In the genomic region with DNA sequence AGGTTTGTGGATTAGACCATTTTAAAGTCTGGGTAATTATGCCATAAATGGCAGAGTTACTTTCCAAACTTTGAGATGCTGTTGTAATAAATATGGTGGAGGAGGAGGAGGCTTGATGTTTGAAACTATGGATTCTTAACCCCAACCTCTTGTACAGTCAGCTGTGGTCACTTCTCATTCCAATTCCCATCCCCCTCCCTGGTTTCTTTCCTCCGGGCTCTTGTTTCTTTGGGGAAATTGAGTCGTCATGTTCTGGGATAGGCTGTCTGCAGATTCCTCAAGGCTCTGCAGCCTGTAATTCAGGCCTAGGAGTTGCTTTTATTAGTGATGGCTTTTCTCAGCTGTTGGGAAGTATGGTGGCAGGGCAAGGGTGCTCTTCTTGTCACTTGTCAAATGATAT, we compare ENCODE assay signal across 16 cellular contexts. TPM values are rescaled to one million over a fixed set of nuclear protein-coding genes. Genes with fewer than 3 reads are reported as not detected.
DNase-seq lines count a peak whose midpoint lies in the region; ATAC-seq and TF ChIP-seq lines count a peak whose summit lies in the region.
"Had no signal": no experiment of that assay in that cellular context is flagged by ENCODE, and none has a peak within 500 bp of the region (broad histone marks: within the 10 kb centered on the region; RNA-seq: fewer than 3 reads in every experiment).

No MANE protein-coding gene starts in this region.

- H3K9me2 ChIP-seq in HCT116 (ENCODE audit: insufficient read depth): no peaks in the 10 kb centered on the region

- DNase-seq in AG04449 (ENCODE audit: low read depth, low spot score) (peak; percentile 82), HCT116 (ENCODE audit: low read depth, low spot score) (no peak), chondrocyte (ENCODE audit: low spot score) (no peak), myocyte (ENCODE audit: low read depth) (peak; percentile 40), ovary (no peak), dorsolateral prefrontal cortex (no peak)
- no peak for DNase-seq in activated CD8-positive, alpha-beta T cell treated with anti-CD3 and anti-CD28 coated beads, Interleukin-2, amount 10 ng/mL, durations not matched to agents 7 days and 5 days
- DNase-seq: activated B cell treated with CpG ODN at 0.5 μM for 24 hours; activated naive CD4-positive, alpha-beta T cell; Calu3; effector memory CD4-positive, alpha-beta T cell; NCI-H2107; T-cell had no signal

- H3K27me3 Mint-ChIP-seq in chondrocyte (ENCODE audit: low read depth): no peaks in the 10 kb centered on the region
- peaks cover 33% of the 10 kb centered on the region for H3K27me3 Mint-ChIP-seq in activated CD8-positive, alpha-beta T cell treated with anti-CD3 and anti-CD28 coated beads, Interleukin-2, amount 10 ng/mL, durations not matched to agents 7 days and 5 days (ENCODE audit: low read depth)

- peaks cover 4% of the 10 kb centered on the region for H3K36me3 Mint-ChIP-seq in chondrocyte (ENCODE audit: low read depth)
- no peaks in the 10 kb centered on the region for H3K36me3 Mint-ChIP-seq in activated CD8-positive, alpha-beta T cell treated with anti-CD3 and anti-CD28 coated beads, Interleukin-2, amount 10 ng/mL, durations not matched to agents 7 days and 5 days (ENCODE audit: low read depth)

- peak overlapping the region; percentile 76 for H3K27ac Mint-ChIP-seq in chondrocyte (ENCODE audit: unreplicated experiment)
- H3K27ac Mint-ChIP-seq in activated CD8-positive, alpha-beta T cell treated with anti-CD3 and anti-CD28 coated beads, Interleukin-2, amount 10 ng/mL, durations not matched to agents 7 days and 5 days: no peak overlapping the region
- H3K27ac Mint-ChIP-seq: activated B cell treated with CpG ODN at 0.5 μM for 24 hours, memory B cell, T-cell had no signal

- no peak for TF ChIP-seq CTCF in AG04449 (IDR thresholded peaks at IDR 0.05; ENCODE audit: insufficient read depth, low read length, missing control alignments)
- TF ChIP-seq CTCF in HCT116 (IDR thresholded peaks at IDR 0.05 in 2 of 3, conservative IDR thresholded peaks at IDR 0.05 in 1 of 3; ENCODE audit: borderline replicate concordance in 1 of 3, insufficient read depth in 1 of 3, low read depth in 2 of 3, low read length in 2 of 3): no peak
- TF ChIP-seq CTCF in chondrocyte (IDR thresholded peaks at IDR 0.05): no peak
- TF ChIP-seq CTCF in ovary (IDR thresholded peaks at IDR 0.05): no peak
- TF ChIP-seq CTCF in dorsolateral prefrontal cortex (IDR thresholded peaks at IDR 0.05 in 54 of 56, conservative IDR thresholded peaks at IDR 0.05 in 2 of 56; ENCODE audit: low read depth in 1 of 56, partially characterized antibody in 56 of 56): no peak

- no peaks in the 10 kb centered on the region for H3K9me3 Mint-ChIP-seq in chondrocyte (ENCODE audit: low read depth)
- no peaks in the 10 kb centered on the region for H3K9me3 Mint-ChIP-seq in activated CD8-positive, alpha-beta T cell treated with anti-CD3 and anti-CD28 coated beads, Interleukin-2, amount 10 ng/mL, durations not matched to agents 7 days and 5 days (ENCODE audit: insufficient read depth)
- H3K9me3 Mint-ChIP-seq: activated B cell treated with CpG ODN at 0.5 μM for 24 hours, memory B cell, T-cell had no signal

- intact Hi-C loops in HCT116 (cut with micrococcal nuclease): loop anchor here (5.0 kb wide), 1 partner anchor 44 kb away; no protein-coding TSS in a partner anchor
- intact Hi-C loops in ovary (cut with DNase I): loop anchor here in 2 of 4 donors (5.0 to 10.0 kb wide), 2 partner anchors 44 to 46 kb away; no protein-coding TSS in a partner anchor
- intact Hi-C loops in dorsolateral prefrontal cortex (cut with DNase I): loop anchor here in 1 of 2 donors (5.0 kb wide), 1 partner anchor 44 kb away; no protein-coding TSS in a partner anchor

- RAD21 ChIA-PET in HCT116 (lab: Charles Lee; ENCODE audit: low non-redundant PET in 1 of 2, low total read pairs in 2 of 2, uncharacterized antibody in 2 of 2, unreplicated experiment in 2 of 2): no interaction called here

- H3K4me2 ChIP-seq in HCT116 (ENCODE audit: low read length): peak overlapping the region; percentile 82; the same call in 1 of the 2 replicates
- H3K4me2 ChIP-seq: A549 had no signal

- TF ChIP-seq POLR2A in HCT116 (IDR thresholded peaks at IDR 0.05; ENCODE audit: borderline replicate concordance, extremely low read depth, insufficient read depth, insufficient read length) (no peak), ovary (IDR thresholded peaks at IDR 0.05) (no peak)

- peaks cover 55% of the 10 kb centered on the region for H3K4me1 Mint-ChIP-seq in chondrocyte (ENCODE audit: low read depth)
- peaks cover 8% of the 10 kb centered on the region for H3K4me1 Mint-ChIP-seq in activated CD8-positive, alpha-beta T cell treated with anti-CD3 and anti-CD28 coated beads, Interleukin-2, amount 10 ng/mL, durations not matched to agents 7 days and 5 days (ENCODE audit: low read depth)
- H3K4me1 Mint-ChIP-seq: memory B cell had no signal

- peak overlapping the region; percentile 85 for H3K4me3 Mint-ChIP-seq in chondrocyte (ENCODE audit: unreplicated experiment)
- H3K4me3 Mint-ChIP-seq in activated CD8-positive, alpha-beta T cell treated with anti-CD3 and anti-CD28 coated beads, Interleukin-2, amount 10 ng/mL, durations not matched to agents 7 days and 5 days: no peak overlapping the region
- H3K4me3 Mint-ChIP-seq: activated B cell treated with CpG ODN at 0.5 μM for 24 hours, memory B cell had no signal

- H3K36me3 ChIP-seq in HCT116 (ENCODE audit: control insufficient read depth in 1 of 2, insufficient read depth in 2 of 2, low read length in 2 of 2) (peaks cover 0 to 2% of the 10 kb centered on the region in 2 experiments; a peak in 2 of 4 replicates), ovary (no peaks in the 10 kb centered on the region)

- H3K4me1 ChIP-seq in HCT116 (ENCODE audit: control insufficient read depth in 1 of 2, insufficient read depth in 2 of 2, low read length in 2 of 2) (peaks cover 21 to 27% of the 10 kb centered on the region in 2 experiments), ovary (ENCODE audit: insufficient read depth) (peaks cover 23% of the 10 kb centered on the region)

- H4K20me1 ChIP-seq in HCT116 (ENCODE audit: insufficient read depth): no peaks in the 10 kb centered on the region

- H3K9me3 ChIP-seq in HCT116 (ENCODE audit: control insufficient read depth in 1 of 2, insufficient read depth in 1 of 2, low read depth in 1 of 2, low read length in 2 of 2) (no peaks in the 10 kb centered on the region), ovary (no peaks in the 10 kb centered on the region)
- H3K9me3 ChIP-seq: A549 had no signal

- no peak overlapping the region for H3K9ac ChIP-seq in HCT116 (ENCODE audit: low read length)

- no peak overlapping the region for H3K27ac ChIP-seq in HCT116 (ENCODE audit: low read depth, low read length)
- H3K27ac ChIP-seq in ovary: no peak overlapping the region
- H3K27ac ChIP-seq in dorsolateral prefrontal cortex: no peak overlapping the region
- H3K27ac ChIP-seq: A549 had no signal

- POLR2A ChIA-PET in AG04449 (lab: Yijun Ruan, JAX): interaction anchor here (0.6 to 4.0 kb wide), 6 partner anchors 12 to 175 kb away, joined by 3 to 36 read pairs (median 4); partner anchors contain the start of genes KLC4 and MRPL2
- POLR2A ChIA-PET in HCT116 (lab: Charles Lee): no interaction called here
- POLR2A ChIA-PET in activated CD8-positive, alpha-beta T cell treated with anti-CD3 and anti-CD28 coated beads, Interleukin-2, amount 10 ng/mL, durations not matched to agents 7 days and 5 days (lab: Charles Lee): no interaction called here

- H3K27me3 ChIP-seq in HCT116 (ENCODE audit: insufficient read depth, low read length) (no peaks in the 10 kb centered on the region), ovary (no peaks in the 10 kb centered on the region), dorsolateral prefrontal cortex (peaks cover 0 to 12% (median 0%) of the 10 kb centered on the region in 45 donors)

- ATAC-seq in HCT116 (no peak), HG03520 (IDR thresholded peaks at IDR 0.05; ENCODE audit: unreplicated experiment) (no peak)
- no peak for ATAC-seq in activated CD8-positive, alpha-beta T cell treated with anti-CD3 and anti-CD28 coated beads, Interleukin-2, amount 10 ng/mL, durations not matched to agents 7 days and 5 days
- ATAC-seq: A549, T-cell had no signal

- H3K4me3 ChIP-seq in AG04449 (ENCODE audit: low read depth, low read length): peak overlapping the region; percentile 94
- H3K4me3 ChIP-seq in HCT116 (replicated peaks in 1 of 2; ENCODE audit: low read depth in 1 of 2, low read length in 2 of 2): no peak overlapping the region
- H3K4me3 ChIP-seq in ovary: no peak overlapping the region
- no peak overlapping the region for H3K4me3 ChIP-seq in dorsolateral prefrontal cortex
- H3K4me3 ChIP-seq: A549 had no signal

- H3K79me2 ChIP-seq in HCT116 (ENCODE audit: insufficient read depth, low read length): peaks cover 69% of the 10 kb centered on the region

- CTCF ChIA-PET in AG04449 (lab: Yijun Ruan, JAX): interaction anchor here (0.9 to 5.2 kb wide), 2 partner anchors 13 to 65 kb away, joined by 3 to 29 read pairs; no protein-coding TSS in a partner anchor
- CTCF ChIA-PET in HCT116 (lab: Charles Lee): no interaction called here
- CTCF ChIA-PET in activated CD8-positive, alpha-beta T cell treated with anti-CD3 and anti-CD28 coated beads, Interleukin-2, amount 10 ng/mL, durations not matched to agents 7 days and 5 days (lab: Charles Lee): no interaction called here

- no TSS peak for BruUV-seq in HCT116 (replicated peaks; lab: Mats Ljungman, UMichigan)

- WGBS in ovary, 3 donors: 44 to 51% (median 50%) methylated on average over 2 of the region's 2 CpGs

- TF ChIP-seq RAD21 in HCT116 (IDR thresholded peaks at IDR 0.05; ENCODE audit: low read depth): no peak

- no peak overlapping the region for H2AFZ ChIP-seq in HCT116 (ENCODE audit: low read depth, low read length, poor library complexity, severe bottlenecking)

- TF ChIP-seq EP300 in ovary (IDR thresholded peaks at IDR 0.05): no peak

RNA-seq across cellular contexts. Expression of gene PTK7, which starts 2.5 kb away (rescaled TPM):
- total RNA-seq in HCT116 (2021; ENCODE audit: unreplicated experiment) (105 TPM), chondrocyte (282 to 293 TPM (median 288 TPM) in 3 replicates), myocyte (38.9 and 47.5 TPM in 2 replicates), ovary (100 to 1,000 TPM in 4 of 7 donors, 10 to 100 TPM in 3; 65.7 to 167 (median 105) TPM), dorsolateral prefrontal cortex (10 to 100 TPM in 100 of 120 experiments, 1 to 10 TPM in 20; 5.8 to 26.2 (median 13.0) TPM)
- polyA plus RNA-seq in HCT116 (2012): 101 and 106 TPM in 2 replicates
- 250 TPM for polyA plus RNA-seq in myocyte (2012)
- 10 to 100 TPM; 44.4 to 79.6 TPM for polyA plus RNA-seq in ovary
- 1 to 10 TPM; 1.2 to 1.8 TPM for total RNA-seq in activated CD8-positive, alpha-beta T cell treated with anti-CD3 and anti-CD28 coated beads, Interleukin-2, amount 10 ng/mL, durations not matched to agents 7 days and 5 days

RNA-seq across cellular contexts. Expression of gene KLC4, which starts 19.2 kb away (rescaled TPM):
- total RNA-seq in HCT116 (2021; ENCODE audit: unreplicated experiment) (16.2 TPM), chondrocyte (30.0 to 37.0 TPM (median 32.3 TPM) in 3 replicates), myocyte (21.0 and 23.6 TPM in 2 replicates), ovary (10 to 100 TPM; 17.8 to 29.8 (median 24.7) TPM), dorsolateral prefrontal cortex (10 to 100 TPM; 39.5 to 88.4 (median 59.1) TPM)
- polyA plus RNA-seq in HCT116 (2012): 14.5 and 17.7 TPM in 2 replicates
- polyA plus RNA-seq in myocyte (2012): 31.8 TPM
- polyA plus RNA-seq in ovary: 10 to 100 TPM; 14.7 to 27.2 TPM
- 10 to 100 TPM; 11.1 to 12.4 TPM for total RNA-seq in activated CD8-positive, alpha-beta T cell treated with anti-CD3 and anti-CD28 coated beads, Interleukin-2, amount 10 ng/mL, durations not matched to agents 7 days and 5 days

RNA-seq across cellular contexts. Expression of gene MRPL2, which starts 19.4 kb away (rescaled TPM):
- 123 TPM for total RNA-seq in HCT116 (2021; ENCODE audit: unreplicated experiment)
- polyA plus RNA-seq in HCT116 (2012): 119 and 136 TPM in 2 replicates
- 42.6 to 46.6 TPM (median 42.9 TPM) in 3 replicates for total RNA-seq in chondrocyte
- 17.6 and 27.3 TPM in 2 replicates for total RNA-seq in myocyte
- polyA plus RNA-seq in myocyte (2012): 65.5 TPM
- 10 to 100 TPM; 11.5 to 56.7 (median 47.3) TPM for total RNA-seq in ovary
- polyA plus RNA-seq in ovary: 10 to 100 TPM; 37.2 to 55.6 TPM
- 10 to 100 TPM; 30.1 to 96.7 (median 58.0) TPM for total RNA-seq in dorsolateral prefrontal cortex
- 10 to 100 TPM; 57.5 to 58.7 TPM for total RNA-seq in activated CD8-positive, alpha-beta T cell treated with anti-CD3 and anti-CD28 coated beads, Interleukin-2, amount 10 ng/mL, durations not matched to agents 7 days and 5 days

RNA-seq across cellular contexts. Expression of gene CUL7, which starts 25.0 kb away (rescaled TPM):
- 34.1 TPM for total RNA-seq in HCT116 (2021; ENCODE audit: unreplicated experiment)
- polyA plus RNA-seq in HCT116 (2012): 26.9 and 33.6 TPM in 2 replicates
- 53.6 to 64.8 TPM (median 54.3 TPM) in 3 replicates for total RNA-seq in chondrocyte
- total RNA-seq in myocyte: 54.1 and 58.1 TPM in 2 replicates
- polyA plus RNA-seq in myocyte (2012): 44.2 TPM
- 10 to 100 TPM; 15.6 to 29.1 (median 25.0) TPM for total RNA-seq in ovary
- 10 to 100 TPM in 1 of 2 donors, 1 to 10 TPM in 1; 9.3 to 13.9 TPM for polyA plus RNA-seq in ovary
- total RNA-seq in dorsolateral prefrontal cortex: 10 to 100 TPM in 119 of 120 experiments, 1 to 10 TPM in 1; 9.9 to 23.3 (median 17.8) TPM
- 1 to 10 TPM; 8.5 to 8.9 TPM for total RNA-seq in activated CD8-positive, alpha-beta T cell treated with anti-CD3 and anti-CD28 coated beads, Interleukin-2, amount 10 ng/mL, durations not matched to agents 7 days and 5 days

RNA-seq across cellular contexts. Expression of gene RRP36, which starts 57.2 kb away (rescaled TPM):
- total RNA-seq in HCT116 (2021; ENCODE audit: unreplicated experiment) (63.4 TPM), chondrocyte (58.6 to 75.2 TPM (median 63.2 TPM) in 3 replicates), myocyte (64.0 and 65.6 TPM in 2 replicates), ovary (10 to 100 TPM; 24.7 to 50.4 (median 36.0) TPM), dorsolateral prefrontal cortex (10 to 100 TPM; 17.1 to 44.4 (median 35.3) TPM)
- polyA plus RNA-seq in HCT116 (2012): 34.9 and 47.0 TPM in 2 replicates
- polyA plus RNA-seq in myocyte (2012): 65.4 TPM
- polyA plus RNA-seq in ovary: 10 to 100 TPM; 23.6 to 58.7 TPM
- 10 to 100 TPM; 84.3 to 92.8 TPM for total RNA-seq in activated CD8-positive, alpha-beta T cell treated with anti-CD3 and anti-CD28 coated beads, Interleukin-2, amount 10 ng/mL, durations not matched to agents 7 days and 5 days

Comparison
In these comparisons a context has a peak if more than half of its experiments do, and no peak if none do; other contexts are left out.
1. DNase-seq: peak in AG04449 (single experiment) and myocyte (single experiment); none in HCT116 (single experiment), chondrocyte (single experiment), ovary (0 of 5), dorsolateral prefrontal cortex (0 of 10) and activated CD8-positive, alpha-beta T cell treated with anti-CD3 and anti-CD28 coated beads, Interleukin-2, amount 10 ng/mL, durations not matched to agents 7 days and 5 days (single experiment).